In the genomic region with DNA sequence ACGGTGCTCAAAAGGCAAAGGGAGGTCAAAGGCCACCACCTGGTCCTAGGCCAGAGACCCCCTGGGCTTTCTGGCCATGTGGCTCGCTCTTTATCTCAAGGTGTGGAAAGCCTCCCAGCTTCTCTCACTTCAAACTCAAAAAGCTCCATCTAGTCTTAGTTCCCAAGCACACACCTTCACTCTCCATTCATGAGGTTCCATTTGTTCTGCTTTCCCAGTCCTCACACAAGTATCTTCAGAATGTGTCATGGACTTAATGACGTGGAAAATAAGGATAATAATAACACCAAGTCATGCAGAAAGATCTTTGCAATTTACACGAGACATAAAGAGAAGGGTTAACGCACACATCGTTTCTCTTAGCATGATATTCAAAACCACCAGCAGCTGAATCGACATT, we compare ENCODE assay signal across 22 cellular contexts.
DNase-seq lines count a peak whose midpoint lies in the region; TF ChIP-seq lines count a peak whose summit lies in the region.
"Had no signal": no experiment of that assay in that cellular context is flagged by ENCODE, and none has a peak within 500 bp of the region (broad histone marks: within the 10 kb centered on the region; RNA-seq: fewer than 3 reads in every experiment).

No MANE protein-coding gene starts in this region.

- H3K79me2 ChIP-seq in mesendoderm (ENCODE audit: control insufficient read depth, insufficient read depth, low read length) (no peaks in the 10 kb centered on the region), trophoblast cell (ENCODE audit: control insufficient read depth, insufficient read depth, low read length, poor library complexity) (no peaks in the 10 kb centered on the region)

- H3K4me1 ChIP-seq in mesendoderm (ENCODE audit: control insufficient read depth, low read depth, low read length), result no peaks in the 10 kb centered on the region
- H3K4me1 ChIP-seq in trophoblast cell (ENCODE audit: control insufficient read depth in 1 of 2, insufficient read depth in 2 of 2, low read length in 2 of 2), result no peaks in the 10 kb centered on the region

- no peak overlapping the region for H3K23ac ChIP-seq in mesendoderm (ENCODE audit: low read length)
- H3K23ac ChIP-seq in trophoblast cell (ENCODE audit: low read length), result no peak overlapping the region

- no peak overlapping the region for H3K4me3 Mint-ChIP-seq in CD14-positive monocyte
- H3K4me3 Mint-ChIP-seq: CD8-positive, alpha-beta T cell; IgD-negative memory B cell had no signal

- WGBS in mesendoderm (ENCODE audit: extremely low coverage, insufficient coverage, low lambda C conversion rate), result no CpG with 5 or more reads among the region's 7 CpGs
- WGBS in trophoblast cell (ENCODE audit: extremely low coverage, insufficient coverage, insufficient read length), result no CpG with 5 or more reads among the region's 7 CpGs

- H4K12ac ChIP-seq in trophoblast cell (ENCODE audit: low read depth, low read length), result no peak overlapping the region

- H2BK15ac ChIP-seq in mesendoderm (replicated peaks; ENCODE audit: low read depth), result no peak overlapping the region

- H3K79me1 ChIP-seq in mesendoderm (ENCODE audit: low read length), result no peaks in the 10 kb centered on the region
- no peaks in the 10 kb centered on the region for H3K79me1 ChIP-seq in trophoblast cell (ENCODE audit: low read length)

- H2AFZ ChIP-seq in trophoblast cell (ENCODE audit: insufficient read depth, low read length, poor library complexity), result no peak overlapping the region

- H2BK120ac ChIP-seq in mesendoderm (ENCODE audit: low read depth, low read length) (no peak overlapping the region), trophoblast cell (ENCODE audit: insufficient read depth, low read length, poor library complexity) (no peak overlapping the region)

- H3K4me2 ChIP-seq in mesendoderm (ENCODE audit: low read length) (no peak overlapping the region), trophoblast cell (ENCODE audit: low read length) (no peak overlapping the region)
- H3K4me2 ChIP-seq: BLaER1 treated with 17β-estradiol and CSF1 and Interleukin-3, amounts not matched to agents 10 nM and 100 nM had no signal

- no peak overlapping the region for H3K27ac Mint-ChIP-seq in CD14-positive monocyte
- H3K27ac Mint-ChIP-seq: CD8-positive, alpha-beta T cell; IgD-negative memory B cell had no signal

- no peaks in the 10 kb centered on the region for H3K9me3 Mint-ChIP-seq in CD14-positive monocyte
- H3K9me3 Mint-ChIP-seq: CD8-positive, alpha-beta T cell; IgD-negative memory B cell had no signal

- H3K4me3 ChIP-seq in astrocyte of the cerebellum (ENCODE audit: low read depth, low read length) (no peak overlapping the region), mesendoderm (ENCODE audit: low read length) (no peak overlapping the region), trophoblast cell (ENCODE audit: low read depth, low read length) (no peak overlapping the region)
- H3K4me3 ChIP-seq: BLaER1 treated with 17β-estradiol and CSF1 and Interleukin-3, amounts not matched to agents 10 nM and 100 nM; SK-N-MC had no signal

- H3K4me1 Mint-ChIP-seq in CD14-positive monocyte, result peaks cover 16% of the 10 kb centered on the region

- intact Hi-C loops in CD14-positive monocyte (cut with micrococcal nuclease), result no loop called here

- no peaks in the 10 kb centered on the region for H3K9me3 ChIP-seq in trophoblast cell (ENCODE audit: insufficient read depth, low read depth, low read length)
- H3K9me3 ChIP-seq: BLaER1 treated with 17β-estradiol and CSF1 and Interleukin-3, amounts not matched to agents 10 nM and 100 nM had no signal

- no peak overlapping the region for H2BK12ac ChIP-seq in trophoblast cell (ENCODE audit: low read length)

- H3K56ac ChIP-seq in mesendoderm (ENCODE audit: low read length), result no peak overlapping the region

- H3K14ac ChIP-seq in trophoblast cell (ENCODE audit: low read length), result no peak overlapping the region

- in situ Hi-C loops in astrocyte of the cerebellum (cut with HindIII; ENCODE audit: low sequenced_read_pairs), result no loop called here

- H4K8ac ChIP-seq in mesendoderm (ENCODE audit: low read depth, low read length) (no peak overlapping the region), trophoblast cell (ENCODE audit: low read depth, low read length) (no peak overlapping the region)

- H3K36me3 Mint-ChIP-seq in CD14-positive monocyte, result no peaks in the 10 kb centered on the region
- H3K36me3 Mint-ChIP-seq: CD8-positive, alpha-beta T cell; IgD-negative memory B cell had no signal

- H3K36me3 ChIP-seq in mesendoderm (ENCODE audit: control insufficient read depth, insufficient read depth, low read length), result no peaks in the 10 kb centered on the region
- no peaks in the 10 kb centered on the region for H3K36me3 ChIP-seq in trophoblast cell (ENCODE audit: control insufficient read depth in 1 of 2, insufficient read depth in 2 of 2, low read length in 2 of 2)
- H3K36me3 ChIP-seq: BLaER1 treated with 17β-estradiol and CSF1 and Interleukin-3, amounts not matched to agents 10 nM and 100 nM had no signal

- TF ChIP-seq CTCF in astrocyte of the cerebellum (IDR thresholded peaks at IDR 0.05; ENCODE audit: low read depth, low read length, missing control alignments) (no peak), CD14-positive monocyte (IDR thresholded peaks at IDR 0.05) (no peak)

- no peak overlapping the region for H4K91ac ChIP-seq in trophoblast cell (ENCODE audit: low read depth, low read length)

- H3K4ac ChIP-seq in mesendoderm (ENCODE audit: low read depth, low read length) (no peak overlapping the region), trophoblast cell (ENCODE audit: low read depth, low read length) (no peak overlapping the region)

- H3K18ac ChIP-seq in mesendoderm (ENCODE audit: low read length), result no peak overlapping the region
- H3K18ac ChIP-seq in trophoblast cell (ENCODE audit: low read length), result no peak overlapping the region

- peak; percentile 43 for DNase-seq in NCI-H2171 treated with DMSO at 0.1 percent for 48 hours (lab: John Stamatoyannopoulos, UW)
- DNase-seq in NCI-H2171 (lab: John Stamatoyannopoulos, UW), result no peak
- DNase-seq in astrocyte of the cerebellum (ENCODE audit: low read depth), result peak; percentile 56
- DNase-seq in mesendoderm, result peak; percentile 21
- no peak for DNase-seq in CD14-positive monocyte (ENCODE audit: low spot score)
- DNase-seq in NCI-H1436 (lab: John Stamatoyannopoulos, UW), result no peak
- no peak for DNase-seq in central memory CD4-positive, alpha-beta T cell
- DNase-seq in trophoblast cell, result no peak
- DNase-seq: Calu3; CD8-positive, alpha-beta T cell; DMS153; GOT3; MV-4-11; NCI-H1105 treated with DMSO at 0.1 percent for 48 hours; NCI-H1694; NCI-H2081; SHP77 treated with DMSO at 0.1 percent for 48 hours had no signal

- H2AK5ac ChIP-seq in mesendoderm (ENCODE audit: low read length) (no peak overlapping the region), trophoblast cell (ENCODE audit: low read length) (no peak overlapping the region)

- no peak overlapping the region for H2BK5ac ChIP-seq in mesendoderm (ENCODE audit: low read length)
- no peak overlapping the region for H2BK5ac ChIP-seq in trophoblast cell (ENCODE audit: low read depth, low read length, poor library complexity)

- H3K27ac ChIP-seq in mesendoderm (ENCODE audit: low read depth, low read length) (no peak overlapping the region), trophoblast cell (ENCODE audit: low read depth, low read length) (no peak overlapping the region)
- H3K27ac ChIP-seq: 22Rv1; BLaER1 treated with 17β-estradiol and CSF1 and Interleukin-3, amounts not matched to agents 10 nM and 100 nM; RWPE1; SK-N-MC had no signal

- H4K5ac ChIP-seq in mesendoderm (ENCODE audit: low read length), result no peak overlapping the region

- H3K27me3 ChIP-seq in mesendoderm (ENCODE audit: insufficient read depth, low read length, poor library complexity) (no peaks in the 10 kb centered on the region), trophoblast cell (ENCODE audit: insufficient read depth, low read length) (no peaks in the 10 kb centered on the region)
- H3K27me3 ChIP-seq: BLaER1 treated with 17β-estradiol and CSF1 and Interleukin-3, amounts not matched to agents 10 nM and 100 nM had no signal

- H3K9ac ChIP-seq in mesendoderm (ENCODE audit: low read length), result no peak overlapping the region
- H3K9ac ChIP-seq in trophoblast cell (ENCODE audit: low read length), result no peak overlapping the region
- H3K9ac ChIP-seq: BLaER1 treated with 17β-estradiol and CSF1 and Interleukin-3, amounts not matched to agents 10 nM and 100 nM had no signal

- peaks cover 0 to 1% (median 0%) of the 10 kb centered on the region in 3 donors for H3K27me3 Mint-ChIP-seq in CD14-positive monocyte (ENCODE audit: low read depth in 3 of 3)
- H3K27me3 Mint-ChIP-seq: IgD-negative memory B cell had no signal

Comparison
In these comparisons a context has a peak if more than half of its experiments do, and no peak if none do; other contexts are left out.
1. DNase-seq: peak in NCI-H2171 treated with DMSO at 0.1 percent for 48 hours (single experiment), astrocyte of the cerebellum (single experiment) and mesendoderm (single experiment); none in NCI-H2171 (single experiment), CD14-positive monocyte (single experiment), NCI-H1436 (single experiment), central memory CD4-positive, alpha-beta T cell (single experiment) and trophoblast cell (0 of 2).